8 cellular contexts compared by ENCODE assay signal in the genomic region with DNA sequence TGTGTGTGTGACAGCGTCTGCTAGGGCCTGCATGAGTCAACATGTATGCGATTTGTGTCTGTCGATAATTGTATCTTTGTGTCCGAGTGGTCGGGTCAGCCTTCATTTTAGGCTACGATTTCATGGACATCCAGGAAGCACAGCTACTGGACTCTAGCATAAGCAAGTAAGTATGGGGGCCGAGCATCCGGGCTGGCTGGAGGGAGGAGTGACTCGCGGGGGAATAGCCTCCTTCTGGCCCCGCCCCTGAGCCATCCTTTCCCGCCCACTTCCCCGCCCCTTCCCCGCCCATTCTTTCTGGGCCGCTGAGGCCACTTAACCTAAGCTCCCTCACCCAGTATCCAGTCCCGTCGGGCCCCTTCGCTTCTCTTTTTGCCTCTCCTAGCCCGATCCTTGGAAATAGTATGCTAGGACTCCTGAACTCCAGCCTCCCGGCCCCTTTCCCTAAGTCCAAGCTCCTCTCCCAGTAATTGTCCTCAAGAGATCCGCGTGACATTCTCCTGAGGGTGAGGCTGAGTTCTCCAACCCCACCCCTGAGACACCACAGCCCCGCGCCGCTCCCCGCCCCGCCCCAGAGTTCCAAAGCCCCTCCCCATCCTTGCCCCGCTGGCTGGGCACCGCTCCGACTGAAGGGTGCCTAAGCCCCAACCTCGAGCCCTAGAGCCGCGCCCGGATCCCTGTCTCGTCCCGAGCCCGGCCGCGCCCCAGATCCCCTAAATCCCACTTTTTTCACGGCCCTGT. TPM values are rescaled to one million over a fixed set of nuclear protein-coding genes. Genes with fewer than 3 reads are reported as not detected.
DNase-seq lines count a peak whose midpoint lies in the region; ATAC-seq and TF ChIP-seq lines count a peak whose summit lies in the region.

No MANE protein-coding gene starts in this region.

- peak; percentile 78 for ATAC-seq in CD8-positive, alpha-beta T cell
- peak; percentile 35 for ATAC-seq in GM21825 (IDR thresholded peaks at IDR 0.05; ENCODE audit: unreplicated experiment)
- no peak for ATAC-seq in HG03175 (IDR thresholded peaks at IDR 0.05; ENCODE audit: unreplicated experiment)

- CTCF ChIA-PET in CD8-positive, alpha-beta T cell (lab: Charles Lee) = interaction anchor here (1.2 to 3.7 kb wide), 17 partner anchors 8 to 240 kb away, joined by 3 to 26 read pairs (median 8); a partner anchor contains a TSS

- no peaks in the 10 kb centered on the region for H3K36me3 Mint-ChIP-seq in CD8-positive, alpha-beta T cell

- no peaks in the 10 kb centered on the region for H3K9me3 Mint-ChIP-seq in CD8-positive, alpha-beta T cell

- no peak overlapping the region for H3K27ac Mint-ChIP-seq in CD8-positive, alpha-beta T cell

- POLR2A ChIA-PET in CD8-positive, alpha-beta T cell (lab: Charles Lee) = interaction anchor here (0.6 to 2.1 kb wide), 9 partner anchors 8 to 360 kb away, joined by 3 to 17 read pairs (median 3); a partner anchor contains a TSS

- peaks cover 34% of the 10 kb centered on the region for H3K4me1 Mint-ChIP-seq in CD8-positive, alpha-beta T cell (ENCODE audit: low read depth)

- peak; percentile 62 to 85 (median 75) for DNase-seq in CD8-positive, alpha-beta T cell
- peak; percentile 62 to 85 for DNase-seq in NCI-H187 (lab: John Stamatoyannopoulos, UW)
- DNase-seq in T-helper 9 cell = peak; percentile 80
- DNase-seq in astrocyte of the cerebellum (ENCODE audit: low read depth) = peak; percentile 68
- DNase-seq in hippocampal formation (lab: John Stamatoyannopoulos, UW) = peak; percentile 61 to 77
- DNase-seq in renal cortical epithelial cell (ENCODE audit: low read depth) = peak; percentile 77

- no peaks in the 10 kb centered on the region for H3K27me3 Mint-ChIP-seq in CD8-positive, alpha-beta T cell (ENCODE audit: low read depth)

- no peaks in the 10 kb centered on the region for H3K36me3 ChIP-seq in CD8-positive, alpha-beta T cell (ENCODE audit: insufficient read depth, low read length)

- no peak for TF ChIP-seq CTCF in CD8-positive, alpha-beta T cell (IDR thresholded peaks at IDR 0.05)
- no peak for TF ChIP-seq CTCF in astrocyte of the cerebellum (IDR thresholded peaks at IDR 0.05; ENCODE audit: low read depth, low read length, missing control alignments)

- H3K4me3 Mint-ChIP-seq in CD8-positive, alpha-beta T cell = peak overlapping the region; percentile 86

- in situ Hi-C loops in astrocyte of the cerebellum (cut with HindIII; ENCODE audit: low sequenced_read_pairs) = no loop called here

- H3K9me3 ChIP-seq in CD8-positive, alpha-beta T cell (ENCODE audit: low read length) = no peaks in the 10 kb centered on the region

- H3K27me3 ChIP-seq in CD8-positive, alpha-beta T cell (ENCODE audit: insufficient read depth, low read length) = no peaks in the 10 kb centered on the region

- peak overlapping the region; percentile 73 for H3K4me3 ChIP-seq in CD8-positive, alpha-beta T cell (ENCODE audit: low read depth, low read length)
- H3K4me3 ChIP-seq in astrocyte of the cerebellum (ENCODE audit: low read depth, low read length) = peak overlapping the region; percentile 60

- H3K4me1 ChIP-seq in CD8-positive, alpha-beta T cell (ENCODE audit: insufficient read depth, low read length) = peaks cover 17% of the 10 kb centered on the region

- intact Hi-C loops in CD8-positive, alpha-beta T cell (cut with DNase I, micrococcal nuclease) = loop anchor here (1.0 kb wide), 3 partner anchors 8 to 24 kb away; a partner anchor contains a TSS

- no peak overlapping the region for H3K27ac ChIP-seq in CD8-positive, alpha-beta T cell (ENCODE audit: low read depth, low read length)

RNA-seq across cellular contexts. Expression of a gene that starts 1.2 kb away (rescaled TPM):
- total RNA-seq in CD8-positive, alpha-beta T cell = 10 to 100 TPM; 17.5 to 19.9 TPM
- 14.8 and 15.8 TPM in 2 replicates for total RNA-seq in renal cortical epithelial cell

RNA-seq across cellular contexts. Expression of a gene that starts 9.1 kb away (rescaled TPM):
- total RNA-seq in CD8-positive, alpha-beta T cell = not detected
- not detected in 2 replicates for total RNA-seq in renal cortical epithelial cell

RNA-seq across cellular contexts. Expression of a gene that starts 17.6 kb away (rescaled TPM):
- not detected for total RNA-seq in CD8-positive, alpha-beta T cell
- not detected in 2 replicates for total RNA-seq in renal cortical epithelial cell

RNA-seq across cellular contexts. Expression of a gene that starts 23.7 kb away (rescaled TPM):
- 100 to 1,000 TPM; 103 to 113 TPM for total RNA-seq in CD8-positive, alpha-beta T cell
- 9.0 and 25.4 TPM in 2 replicates for total RNA-seq in renal cortical epithelial cell

RNA-seq across cellular contexts. Expression of a gene that starts 26.9 kb away (rescaled TPM):
- 1 to 10 TPM in 1 of 2 experiments, not detected in 1; 1.1 TPM for total RNA-seq in CD8-positive, alpha-beta T cell
- total RNA-seq in renal cortical epithelial cell = 0.25 TPM in 1 of 2 replicates, not detected in the other
